ENCODE assay signal across 1 cellular context in the genomic region with DNA sequence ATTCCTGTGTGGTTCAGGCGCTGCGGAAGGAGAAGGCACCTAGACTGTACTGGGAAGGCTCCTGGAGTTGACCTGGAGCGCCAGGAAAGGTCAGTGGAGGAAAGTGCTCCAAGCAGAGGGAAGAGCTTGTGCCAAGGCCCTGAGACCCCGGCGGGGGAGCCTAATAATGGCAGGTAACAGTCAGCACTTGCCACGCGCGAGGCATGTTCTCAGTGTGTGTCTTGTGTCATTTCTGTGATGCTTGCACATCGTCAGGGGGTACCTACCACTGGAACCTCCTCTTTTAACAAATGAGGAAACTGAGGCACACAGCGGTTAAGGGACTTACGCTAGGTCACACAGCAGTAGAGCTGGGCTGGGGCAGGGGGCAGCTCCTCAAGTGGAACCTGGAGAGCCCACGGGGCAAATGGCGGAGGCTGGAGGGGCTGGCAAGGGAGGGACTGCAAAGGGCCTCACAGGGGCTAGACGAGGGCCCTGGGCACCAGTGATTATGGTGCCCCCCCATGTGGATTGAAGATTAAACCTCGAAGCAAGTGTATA.
TF ChIP-seq lines count a peak whose summit lies in the region.

No MANE protein-coding gene starts in this region.

TF ChIP-seq in WTC11, 78 proteins besides CTCF, POLR2A, EP300 and RAD21 (continued from another document):
- TF ChIP-seq JAZF1 (CRISPR knock-in tag; IDR thresholded peaks at IDR 0.05) (no peak), ELF4 (CRISPR knock-in tag; IDR thresholded peaks at IDR 0.05; ENCODE audit: low read depth) (no peak), FOXP1 (CRISPR knock-in tag; IDR thresholded peaks at IDR 0.05; ENCODE audit: borderline replicate concordance) (no peak), CREB1 (CRISPR knock-in tag; IDR thresholded peaks at IDR 0.05) (no peak), SP1 (CRISPR knock-in tag; conservative IDR thresholded peaks at IDR 0.05) (no peak)
- TF ChIP-seq, protein P1, sequence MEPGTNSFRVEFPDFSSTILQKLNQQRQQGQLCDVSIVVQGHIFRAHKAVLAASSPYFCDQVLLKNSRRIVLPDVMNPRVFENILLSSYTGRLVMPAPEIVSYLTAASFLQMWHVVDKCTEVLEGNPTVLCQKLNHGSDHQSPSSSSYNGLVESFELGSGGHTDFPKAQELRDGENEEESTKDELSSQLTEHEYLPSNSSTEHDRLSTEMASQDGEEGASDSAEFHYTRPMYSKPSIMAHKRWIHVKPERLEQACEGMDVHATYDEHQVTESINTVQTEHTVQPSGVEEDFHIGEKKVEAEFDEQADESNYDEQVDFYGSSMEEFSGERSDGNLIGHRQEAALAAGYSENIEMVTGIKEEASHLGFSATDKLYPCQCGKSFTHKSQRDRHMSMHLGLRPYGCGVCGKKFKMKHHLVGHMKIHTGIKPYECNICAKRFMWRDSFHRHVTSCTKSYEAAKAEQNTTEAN (CRISPR knock-in tag; IDR thresholded peaks at IDR 0.05): no peak
